ENCODE assay signal across 10 cellular contexts in genomic region chr18:54263904-54264336, GRCh38. TPM values are rescaled to one million over a fixed set of nuclear protein-coding genes. Genes with fewer than 3 reads are reported as not detected.
DNase-seq lines count a peak whose midpoint lies in the region; ATAC-seq and TF ChIP-seq lines count a peak whose summit lies in the region.
"Had no signal": no experiment of that assay in that cellular context is flagged by ENCODE, and none has a peak within 500 bp of the region (broad histone marks: within the 10 kb centered on the region; RNA-seq: fewer than 3 reads in every experiment).

No MANE protein-coding gene starts in this region.

- H3K36me3 Mint-ChIP-seq in T-helper 1 cell treated with Interleukin-12 subunit alpha and Interleukin-12 subunit beta and Interleukin-4 antibody, amounts not matched to agents 30 μg/mL and 1 μg/mL, for 36 hours (ENCODE audit: low read depth): peaks cover 2% of the 10 kb centered on the region
- H3K36me3 Mint-ChIP-seq: brain had no signal

- H3K27me3 Mint-ChIP-seq in T-helper 1 cell treated with Interleukin-12 subunit alpha and Interleukin-12 subunit beta and Interleukin-4 antibody, amounts not matched to agents 30 μg/mL and 1 μg/mL, for 36 hours (ENCODE audit: low read depth): no peaks in the 10 kb centered on the region
- H3K27me3 Mint-ChIP-seq: brain had no signal

- H3K4me1 Mint-ChIP-seq in T-helper 1 cell treated with Interleukin-12 subunit alpha and Interleukin-12 subunit beta and Interleukin-4 antibody, amounts not matched to agents 30 μg/mL and 1 μg/mL, for 36 hours (ENCODE audit: low read depth): peaks cover 49% of the 10 kb centered on the region

- DNase-seq in GM12865 (ENCODE audit: low read depth): peak; percentile 91
- DNase-seq in HCEC 1CT: no peak
- DNase-seq in mucosa of gallbladder (ENCODE audit: low spot score): no peak
- no peak for DNase-seq in SKM-1 (lab: John Stamatoyannopoulos, UW; ENCODE audit: unreplicated experiment)
- DNase-seq in foreskin fibroblast: no peak
- DNase-seq: heart left ventricle had no signal

- H3K4me3 Mint-ChIP-seq in T-helper 1 cell treated with Interleukin-12 subunit alpha and Interleukin-12 subunit beta and Interleukin-4 antibody, amounts not matched to agents 30 μg/mL and 1 μg/mL, for 36 hours: peak overlapping the region; percentile 58
- H3K4me3 Mint-ChIP-seq: brain had no signal

- H3K4me3 ChIP-seq in GM12865 (ENCODE audit: low read depth, low read length) (peak overlapping the region; percentile 43), foreskin fibroblast (ENCODE audit: low read depth in 1 of 2, low read length in 2 of 2) (no peak overlapping the region)
- H3K4me3 ChIP-seq: heart left ventricle had no signal

- peak overlapping the region; percentile 92 for H3K27ac Mint-ChIP-seq in T-helper 1 cell treated with Interleukin-12 subunit alpha and Interleukin-12 subunit beta and Interleukin-4 antibody, amounts not matched to agents 30 μg/mL and 1 μg/mL, for 36 hours
- H3K27ac Mint-ChIP-seq: brain had no signal

- ATAC-seq in GM19328 (IDR thresholded peaks at IDR 0.05; ENCODE audit: unreplicated experiment) (peak; percentile 73), HG02973 (IDR thresholded peaks at IDR 0.05; ENCODE audit: unreplicated experiment) (peak; percentile 76)
- ATAC-seq: heart left ventricle had no signal

- TF ChIP-seq CTCF in GM12865 (IDR thresholded peaks at IDR 0.05; ENCODE audit: insufficient read depth, low read depth, low read length, missing control alignments) (no peak), foreskin fibroblast (IDR thresholded peaks at IDR 0.05; ENCODE audit: low read depth, low read length) (no peak)

- H3K9me3 Mint-ChIP-seq in T-helper 1 cell treated with Interleukin-12 subunit alpha and Interleukin-12 subunit beta and Interleukin-4 antibody, amounts not matched to agents 30 μg/mL and 1 μg/mL, for 36 hours: no peaks in the 10 kb centered on the region

RNA-seq across cellular contexts. Expression of gene POLI, which starts 5.4 kb away (rescaled TPM):
- 27.2 TPM for total RNA-seq in mucosa of gallbladder

RNA-seq across cellular contexts. Expression of gene MBD2, which starts 39.5 kb away (rescaled TPM):
- total RNA-seq in mucosa of gallbladder: 71.6 TPM
